In genomic region chr13:19818223-19818842, GRCh38 we compare ENCODE assay signal across 1 cellular context.
TF ChIP-seq lines count a peak whose summit lies in the region.

No MANE protein-coding gene starts in this region.

TF ChIP-seq in H1, 55 proteins besides CTCF, POLR2A, EP300 and RAD21 (continued from another document):
- TF ChIP-seq ATF2 (IDR thresholded peaks at IDR 0.05; ENCODE audit: low read length) = no peak
- no peak for TF ChIP-seq EZH2 (IDR thresholded peaks at IDR 0.05; ENCODE audit: low read depth, low read length, severe bottlenecking)
- TF ChIP-seq FOSL1 (IDR thresholded peaks at IDR 0.05; ENCODE audit: insufficient read depth, low read depth, low read length) = no peak
- no peak for TF ChIP-seq TBP (IDR thresholded peaks at IDR 0.05; ENCODE audit: low read depth, low read length)
- TF ChIP-seq CHD1 (IDR thresholded peaks at IDR 0.05; ENCODE audit: low read depth, low read length) = no peak
- TF ChIP-seq TAF7 (optimal IDR thresholded peaks at IDR 0.05; ENCODE audit: borderline replicate concordance, low read depth, low read length) = no peak
- no peak for TF ChIP-seq RNF2 (IDR thresholded peaks at IDR 0.05; ENCODE audit: borderline replicate concordance, low read depth, low read length, missing control alignments, poor library complexity, severe bottlenecking)
- TF ChIP-seq BACH1 (IDR thresholded peaks at IDR 0.05; ENCODE audit: low read length) = no peak
- no peak for TF ChIP-seq KDM5A (IDR thresholded peaks at IDR 0.05; ENCODE audit: low read length)
- TF ChIP-seq RBBP5 (IDR thresholded peaks at IDR 0.05; ENCODE audit: borderline replicate concordance, low read depth, low read length) = no peak
- no peak for TF ChIP-seq JUND (IDR thresholded peaks at IDR 0.05; ENCODE audit: low read length)
- no peak for TF ChIP-seq USF2 (IDR thresholded peaks at IDR 0.05; ENCODE audit: low read length)
- no peak for TF ChIP-seq HDAC6 (IDR thresholded peaks at IDR 0.05; ENCODE audit: low read depth, low read length)
- TF ChIP-seq SRF (IDR thresholded peaks at IDR 0.05; ENCODE audit: low read depth, low read length) = no peak
- TF ChIP-seq KDM4A (IDR thresholded peaks at IDR 0.05; ENCODE audit: low read depth, low read length, severe bottlenecking) = peak; percentile 39
- no peak for TF ChIP-seq POLR2AphosphoS5 (IDR thresholded peaks at IDR 0.05; ENCODE audit: low read depth, low read length)
- peak; percentile 84 for TF ChIP-seq MAX (IDR thresholded peaks at IDR 0.05)
- no peak for TF ChIP-seq CBX8 (IDR thresholded peaks at IDR 0.05; ENCODE audit: borderline replicate concordance, low read depth, low read length)
- TF ChIP-seq NRF1 (IDR thresholded peaks at IDR 0.05; ENCODE audit: low read depth, low read length) = no peak
- TF ChIP-seq CEBPB (IDR thresholded peaks at IDR 0.05; ENCODE audit: low read depth, low read length) = no peak
- TF ChIP-seq CREB1 (IDR thresholded peaks at IDR 0.05) = peak; percentile 84
- no peak for TF ChIP-seq JUN (IDR thresholded peaks at IDR 0.05; ENCODE audit: low read depth, low read length)
- TF ChIP-seq NANOG (IDR thresholded peaks at IDR 0.05; ENCODE audit: insufficient read depth, low read depth, low read length, poor library complexity, severe bottlenecking) = peak; percentile 24
- TF ChIP-seq TEAD4 (IDR thresholded peaks at IDR 0.05; ENCODE audit: low read depth, low read length) = no peak
- no peak for TF ChIP-seq ATF3 (IDR thresholded peaks at IDR 0.05; ENCODE audit: insufficient read depth, low read depth, low read length)
- TF ChIP-seq SIRT6 (IDR thresholded peaks at IDR 0.05; ENCODE audit: low read length) = no peak
- TF ChIP-seq ZNF274 (IDR thresholded peaks at IDR 0.05; ENCODE audit: borderline replicate concordance, extremely low read depth, low read length) = no peak
- no peak for TF ChIP-seq CBX5 (IDR thresholded peaks at IDR 0.05; ENCODE audit: low read depth, low read length)
- TF ChIP-seq KDM1A (IDR thresholded peaks at IDR 0.05; ENCODE audit: borderline replicate concordance, low read length) = no peak
